ENCODE assay signal across 10 cellular contexts in the genomic region with DNA sequence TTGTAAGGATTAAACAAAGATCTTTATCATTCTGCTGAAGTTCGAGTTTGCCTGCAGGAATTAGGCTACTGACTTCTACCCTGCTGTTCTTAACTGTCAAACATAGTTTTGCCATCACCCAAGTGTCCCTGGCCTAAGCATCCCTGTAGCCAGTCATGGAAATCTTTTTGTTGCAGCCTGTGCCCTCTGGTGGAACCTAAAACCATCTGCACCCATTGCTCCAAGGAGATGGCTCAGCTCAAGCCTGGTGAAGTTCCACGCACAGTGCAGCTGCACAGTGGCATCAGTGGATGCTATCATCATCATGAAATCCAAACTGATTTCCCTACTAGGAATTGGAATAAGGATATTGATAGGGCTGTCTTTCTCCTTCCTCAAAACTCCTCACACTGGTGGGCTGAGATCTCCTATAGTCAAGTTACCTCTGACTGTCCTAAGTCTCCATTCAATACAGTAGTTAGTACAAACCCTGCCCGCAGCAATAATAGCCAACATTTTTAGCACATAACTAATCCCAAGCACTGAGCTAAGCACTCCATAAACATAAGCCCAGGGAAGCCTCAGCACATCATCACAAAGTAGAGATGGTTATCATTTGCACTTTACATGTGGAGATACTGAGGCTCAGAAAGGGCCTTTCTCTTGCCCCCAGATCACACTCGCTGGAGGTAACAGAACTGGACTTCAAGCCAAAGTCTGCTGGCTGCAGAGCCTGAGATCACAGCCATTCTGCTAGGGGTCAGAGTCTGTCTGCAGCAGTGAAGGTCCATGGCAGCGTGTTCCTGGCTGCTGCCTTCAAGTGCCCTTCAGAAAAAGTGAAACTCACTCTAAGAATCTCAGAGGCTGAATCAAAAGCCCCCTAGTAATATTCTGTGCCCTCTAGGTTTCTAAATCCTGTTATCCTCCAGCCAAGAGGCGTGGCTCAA.
A peak's percentile ranks its signal among the peaks of the same experiment; 100 is the strongest.
DNase-seq lines count a peak whose midpoint lies in the region; ATAC-seq and TF ChIP-seq lines count a peak whose summit lies in the region.
"Had no signal": no experiment of that assay in that cellular context is flagged by ENCODE, and none has a peak within 500 bp of the region (broad histone marks: within the 10 kb centered on the region; RNA-seq: fewer than 3 reads in every experiment).

No MANE protein-coding gene starts in this region.

- H2AFZ ChIP-seq in MM.1S (ENCODE audit: low read length): no peak overlapping the region

- DNase-seq in MM.1S: peak; percentile 22
- DNase-seq in astrocyte of the cerebellum (ENCODE audit: low read depth): no peak
- DNase-seq in left lobe of liver (ENCODE audit: low spot score): peak; percentile 47
- no peak for DNase-seq in activated CD4-positive, alpha-beta T cell treated with anti-CD3 and anti-CD28 coated beads for 4 hours
- DNase-seq in NCI-H446 treated with DMSO at 0.1 percent for 48 hours (lab: John Stamatoyannopoulos, UW): no peak
- DNase-seq in GDM1 (lab: John Stamatoyannopoulos, UW): no peak
- DNase-seq: Calu3, naive B cell had no signal

- H3K9ac ChIP-seq in MM.1S (ENCODE audit: low read length): no peak overlapping the region

- no peaks in the 10 kb centered on the region for H3K79me2 ChIP-seq in MM.1S (ENCODE audit: low read length)

- no peak overlapping the region for H3K4me2 ChIP-seq in MM.1S (ENCODE audit: low read depth, low read length)

- H3K4me3 ChIP-seq in MM.1S (ENCODE audit: low read length) (no peak overlapping the region), astrocyte of the cerebellum (ENCODE audit: low read depth, low read length) (no peak overlapping the region)

- H3K4me1 ChIP-seq in MM.1S (ENCODE audit: low read length): no peaks in the 10 kb centered on the region

- no peaks in the 10 kb centered on the region for H3K36me3 ChIP-seq in MM.1S (replicated peaks; ENCODE audit: insufficient read depth, low read length)

- no peaks in the 10 kb centered on the region for H3K9me3 ChIP-seq in MM.1S (replicated peaks; ENCODE audit: insufficient read depth, low read length)

- no peaks in the 10 kb centered on the region for H3K9me2 ChIP-seq in MM.1S (replicated peaks; ENCODE audit: insufficient read depth, low read length)

- in situ Hi-C loops in astrocyte of the cerebellum (cut with HindIII; ENCODE audit: low sequenced_read_pairs): no loop called here

- H3K27ac ChIP-seq in C4-2B: no peak overlapping the region
- H3K27ac ChIP-seq in MM.1S (ENCODE audit: low read length): no peak overlapping the region

- H3K27me3 ChIP-seq in MM.1S (replicated peaks; ENCODE audit: insufficient read depth, low read length): no peaks in the 10 kb centered on the region

- TF ChIP-seq CTCF in C4-2B (conservative IDR thresholded peaks at IDR 0.05) (peak; percentile 41), MM.1S (IDR thresholded peaks at IDR 0.05; ENCODE audit: low read length) (no peak), astrocyte of the cerebellum (IDR thresholded peaks at IDR 0.05; ENCODE audit: low read depth, low read length, missing control alignments) (peak; percentile 8)

- H4K20me1 ChIP-seq in MM.1S (ENCODE audit: insufficient read depth, low read length): no peaks in the 10 kb centered on the region

- no peaks in the 10 kb centered on the region for H3F3A ChIP-seq in MM.1S (ENCODE audit: insufficient read depth, low read length)

- ATAC-seq in left lobe of liver: peak; percentile 96
- ATAC-seq in GM21515 (IDR thresholded peaks at IDR 0.05; ENCODE audit: unreplicated experiment): no peak

Comparison
In these comparisons a context has a peak if more than half of its experiments do, and no peak if none do; other contexts are left out.
1. DNase-seq: peak in MM.1S (single experiment) and left lobe of liver (single experiment); none in astrocyte of the cerebellum (single experiment), activated CD4-positive, alpha-beta T cell treated with anti-CD3 and anti-CD28 coated beads for 4 hours (0 of 2), NCI-H446 treated with DMSO at 0.1 percent for 48 hours (single experiment) and GDM1 (single experiment).